ENCODE assay signal across 18 cellular contexts in the genomic region with DNA sequence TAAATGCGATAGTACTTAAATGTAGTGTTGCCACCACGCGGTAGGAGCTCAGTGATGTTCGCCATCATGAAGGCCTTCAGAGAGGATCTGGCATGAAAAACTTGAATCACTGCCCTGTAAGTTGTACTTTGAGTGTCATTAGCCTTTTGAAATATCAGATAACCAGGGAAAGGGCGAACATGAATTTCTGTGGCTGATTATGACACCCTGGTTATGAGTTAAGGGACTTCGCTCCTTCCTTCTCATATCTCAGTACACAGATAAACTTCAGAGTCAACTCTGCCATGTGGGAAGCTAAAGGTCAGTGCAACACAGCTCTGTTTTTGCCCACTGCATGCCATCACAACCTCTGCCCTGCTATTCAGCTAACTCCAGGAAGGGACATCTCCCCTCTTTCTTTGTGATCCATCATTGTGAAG. TPM values are rescaled to one million over a fixed set of nuclear protein-coding genes. Genes with fewer than 3 reads are reported as not detected.
"Had no signal": no experiment of that assay in that cellular context is flagged by ENCODE, and none has a peak within 500 bp of the region (broad histone marks: within the 10 kb centered on the region; RNA-seq: fewer than 3 reads in every experiment).

No MANE protein-coding gene starts in this region.

- H3K4me1 ChIP-seq: parathyroid adenoma, SJSA1 had no signal

- H3K4me3 ChIP-seq: SJSA1, tibial nerve had no signal

- H3K27me3 ChIP-seq: foreskin keratinocyte, neutrophil, SJSA1, tibial nerve had no signal

- ATAC-seq: activated CD8-positive, alpha-beta memory T cell treated with anti-CD3 and anti-CD28 coated beads, Interleukin-2, amount 10 ng/mL, durations not matched to agents 7 days and 5 days; foreskin keratinocyte; natural killer cell; stimulated activated memory B cell treated with anti-CD40 and anti-IgM and Interleukin-4, amounts not matched to agents 10 μg/mL and 1 μg/mL and 100 μg/mL, for 72 hours had no signal

- H3K27ac ChIP-seq: foreskin keratinocyte, neutrophil, parathyroid adenoma, SJSA1, tibial nerve had no signal

- H3K36me3 ChIP-seq: neutrophil, SJSA1, tibial nerve had no signal

- H3K9me3 ChIP-seq: neutrophil, SJSA1, tibial nerve had no signal

- DNase-seq: activated CD4-positive, alpha-beta T cell treated with anti-CD3 and anti-CD28 coated beads, Interleukin-2, amount 50 U/mL, for 48 hours; activated CD8-positive, alpha-beta memory T cell treated with anti-CD3 and anti-CD28 coated beads, Interleukin-2, amount 10 ng/mL, durations not matched to agents 7 days and 5 days; activated naive CD4-positive, alpha-beta T cell treated with anti-CD3 and anti-CD28 coated beads, Interleukin-2, amount 10 ng/mL, durations not matched to agents 7 days and 5 days; activated T-cell treated with anti-CD3 and anti-CD28 coated beads, Interleukin-2, amount 50 U/mL, for 1 hour; amniotic stem cell; effector memory CD4-positive, alpha-beta T cell; foreskin keratinocyte; glutamatergic neuron; kidney glomerular epithelial cell; natural killer cell; stimulated activated CD4-positive, alpha-beta T cell treated with anti-CD3 and anti-CD28 coated beads, Interleukin-2, amount 100 ng/mL, for 48 hours; substantia nigra; SW 1271 had no signal

RNA-seq across cellular contexts. Expression of gene ACSL5, which starts 8.9 kb away (rescaled TPM):
- total RNA-seq: foreskin keratinocyte had no signal
